Comparison of ENCODE assay signal across 16 cellular contexts in the genomic region with DNA sequence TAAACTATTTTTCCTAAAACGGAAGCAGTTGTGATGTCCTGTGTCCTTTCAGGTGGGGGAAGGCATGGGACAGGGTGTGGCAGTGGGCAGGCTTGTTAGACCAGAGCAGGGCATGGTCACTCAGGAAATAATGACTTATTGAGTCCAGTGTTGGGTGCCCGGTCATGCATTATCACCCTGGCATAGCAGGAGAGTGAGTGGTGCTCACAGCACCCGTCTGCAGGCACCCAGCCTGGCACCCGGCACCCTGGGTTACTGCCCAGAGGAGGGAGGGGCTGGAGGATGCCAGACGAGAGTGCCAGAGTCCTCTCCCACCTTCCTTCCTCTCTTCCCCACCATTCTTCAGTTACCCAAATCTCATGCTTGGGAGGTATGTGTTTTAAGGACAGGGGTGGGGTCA. TPM values are rescaled to one million over a fixed set of nuclear protein-coding genes. Genes with fewer than 3 reads are reported as not detected.
DNase-seq lines count a peak whose midpoint lies in the region; ATAC-seq and TF ChIP-seq lines count a peak whose summit lies in the region.
"Had no signal": no experiment of that assay in that cellular context is flagged by ENCODE, and none has a peak within 500 bp of the region (broad histone marks: within the 10 kb centered on the region; RNA-seq: fewer than 3 reads in every experiment).

No MANE protein-coding gene starts in this region.

- no peaks in the 10 kb centered on the region for H3K79me2 ChIP-seq in fibroblast of lung (ENCODE audit: control insufficient read depth, insufficient read depth, low read length)

- ATAC-seq in GM21717 (IDR thresholded peaks at IDR 0.05; ENCODE audit: unreplicated experiment): no peak
- ATAC-seq: K562 had no signal

- H3K9me3 ChIP-seq in fibroblast of lung (ENCODE audit: control insufficient read depth, insufficient read depth, low read depth, low read length) (no peaks in the 10 kb centered on the region), tibial nerve (no peaks in the 10 kb centered on the region)
- H3K9me3 ChIP-seq: BLaER1, HAP-1 had no signal

- H3K9ac ChIP-seq in fibroblast of lung (ENCODE audit: insufficient read depth, low read length): no peak overlapping the region
- H3K9ac ChIP-seq: BLaER1 had no signal

- TF ChIP-seq CTCF in fibroblast of lung (conservative IDR thresholded peaks at IDR 0.05 in 1 of 2, IDR thresholded peaks at IDR 0.05 in 1 of 2; ENCODE audit: low read depth in 1 of 2, low read length in 2 of 2) (no peak), nephron (IDR thresholded peaks at IDR 0.05; ENCODE audit: unreplicated experiment in 3 of 3) (no peak), tibial nerve (IDR thresholded peaks at IDR 0.05) (no peak)

- no peak for TF ChIP-seq POLR2A in tibial nerve (IDR thresholded peaks at IDR 0.05)

- 28 to 38% methylated on average over 5 of the region's 5 CpGs for WGBS in tibial nerve, 2 donors

- H3K36me3 ChIP-seq in fibroblast of lung (ENCODE audit: control insufficient read depth, insufficient read depth, low read length) (no peaks in the 10 kb centered on the region), tibial nerve (peaks cover 0 to 14% (median 0%) of the 10 kb centered on the region in 3 donors)

- peak overlapping the region; percentile 79 for H3K27ac ChIP-seq in angular gyrus (ENCODE audit: low read depth, low read length)
- H3K27ac ChIP-seq in fibroblast of lung (ENCODE audit: insufficient read depth, low read length): peak overlapping the region; percentile 42
- H3K27ac ChIP-seq in tibial nerve: peak overlapping the region; percentile 77 to 96 (median 88)
- H3K27ac ChIP-seq: BLaER1, SK-N-MC had no signal

- H3K4me1 ChIP-seq in fibroblast of lung (ENCODE audit: control insufficient read depth, extremely low read depth, insufficient read depth, low read length) (peaks cover 20% of the 10 kb centered on the region), tibial nerve (peaks cover 4 to 96% (median 52%) of the 10 kb centered on the region in 4 donors)
- H3K4me1 ChIP-seq: HAP-1 had no signal

- no peaks in the 10 kb centered on the region for H4K20me1 ChIP-seq in fibroblast of lung (ENCODE audit: control insufficient read depth, extremely low read depth, insufficient read depth, low read length)
- H4K20me1 ChIP-seq: BLaER1 had no signal

- H3K4me1 Mint-ChIP-seq in nephron: peaks cover 48% of the 10 kb centered on the region

- peaks cover 22% of the 10 kb centered on the region for H3K36me3 Mint-ChIP-seq in nephron (ENCODE audit: low read depth)

- H2AFZ ChIP-seq in fibroblast of lung (ENCODE audit: low read length): no peak overlapping the region

- H3K4me3 ChIP-seq in fibroblast of lung (replicated peaks in 1 of 4; ENCODE audit: control extremely low read depth in 1 of 4, insufficient read depth in 1 of 4, low read depth in 3 of 4, low read length in 4 of 4): no peak overlapping the region
- H3K4me3 ChIP-seq in tibial nerve: no peak overlapping the region
- H3K4me3 ChIP-seq: BLaER1, HAP-1, K562, SK-N-MC had no signal

- no peak for TF ChIP-seq EP300 in tibial nerve (IDR thresholded peaks at IDR 0.05)

- no peaks in the 10 kb centered on the region for H3K9me3 Mint-ChIP-seq in nephron
- H3K9me3 Mint-ChIP-seq: nephron progenitor cell; stimulated activated naive CD8-positive, alpha-beta T cell treated with anti-CD3 and anti-CD28 coated beads, Interleukin-15, Interleukin-2, amounts not matched to agents 100 ng/mL and 50 ng/mL, for 24 hours had no signal

- H3K27me3 ChIP-seq in fibroblast of lung (ENCODE audit: control insufficient read depth, insufficient read depth, low read length) (no peaks in the 10 kb centered on the region), tibial nerve (no peaks in the 10 kb centered on the region)
- H3K27me3 ChIP-seq: BLaER1 had no signal

- H3K4me3 Mint-ChIP-seq in nephron: no peak overlapping the region
- H3K4me3 Mint-ChIP-seq: nephron progenitor cell; stimulated activated naive CD8-positive, alpha-beta T cell treated with anti-CD3 and anti-CD28 coated beads, Interleukin-15, Interleukin-2, amounts not matched to agents 100 ng/mL and 50 ng/mL, for 24 hours had no signal

- no peak for DNase-seq in fibroblast of lung (ENCODE audit: low read depth in 2 of 2)
- no peak for DNase-seq in tibial nerve (ENCODE audit: low spot score in 2 of 2)
- DNase-seq in GM03348 (ENCODE audit: low spot score): no peak
- DNase-seq in NCI-H187 treated with DMSO at 0.1 percent for 48 hours (lab: John Stamatoyannopoulos, UW): no peak
- DNase-seq: activated effector memory CD4-positive, alpha-beta T cell treated with Interleukin-2 at 50 U/mL for 16 hours; glutamatergic neuron; NCI-H1417; nephron progenitor cell had no signal

- H3K4me2 ChIP-seq in fibroblast of lung (ENCODE audit: extremely low read depth, insufficient read depth, low read length): peak overlapping the region; percentile 25
- H3K4me2 ChIP-seq: BLaER1 had no signal

- H3K27me3 Mint-ChIP-seq in nephron (ENCODE audit: low read depth): no peaks in the 10 kb centered on the region

- H3K27ac Mint-ChIP-seq in nephron: peak overlapping the region; percentile 84 to 96 (median 95)
- H3K27ac Mint-ChIP-seq: nephron progenitor cell; stimulated activated naive CD8-positive, alpha-beta T cell treated with anti-CD3 and anti-CD28 coated beads, Interleukin-15, Interleukin-2, amounts not matched to agents 100 ng/mL and 50 ng/mL, for 24 hours had no signal

RNA-seq across cellular contexts. Expression of gene ST3GAL4, which starts 59.1 kb away (rescaled TPM):
- total RNA-seq in fibroblast of lung: 25.2 and 36.8 TPM in 2 replicates
- polyA plus RNA-seq in fibroblast of lung: 16.7 and 24.8 TPM in 2 replicates
- polyA plus RNA-seq in fibroblast of lung (2012): 14.7 and 23.5 TPM in 2 replicates
- 25.7 and 55.7 TPM in 2 replicates for polyA minus RNA-seq in fibroblast of lung (ENCODE audit: low replicate concordance)
- total RNA-seq in tibial nerve: 100 to 1,000 TPM in 2 of 4 donors, 10 to 100 TPM in 2; 68.1 to 162 (median 122) TPM
